Comparison of ENCODE assay signal across 28 cellular contexts in genomic region chr16:5541356-5541755, GRCh38.
"Had no signal": no experiment of that assay in that cellular context is flagged by ENCODE, and none has a peak within 500 bp of the region (broad histone marks: within the 10 kb centered on the region; RNA-seq: fewer than 3 reads in every experiment).

No MANE protein-coding gene starts in this region.

- H3K36me3 Mint-ChIP-seq: mesothelial cell of epicardium; naive B cell; natural killer cell; stimulated activated memory B cell treated with anti-CD40 and anti-IgM and Interleukin-4, amounts not matched to agents 10 μg/mL and 1 μg/mL and 100 μg/mL, for 72 hours had no signal

- H3K4me3 ChIP-seq: heart left ventricle, left lung, lower lobe of right lung, ovary, prostate gland, skin epidermis, stomach, testis, thyroid gland, transverse colon, upper lobe of right lung had no signal

- H3K27ac ChIP-seq: heart left ventricle, left lung, lower lobe of right lung, ovary, prostate gland, skin epidermis, stomach, testis, thyroid gland, transverse colon, upper lobe of right lung had no signal

- H3K4me1 ChIP-seq: heart left ventricle, left lung, lower lobe of right lung, prostate gland, stomach, testis, thyroid gland, transverse colon, upper lobe of right lung had no signal

- H3K27ac Mint-ChIP-seq: mesothelial cell of epicardium; naive B cell; natural killer cell; nephron progenitor cell; stimulated activated memory B cell treated with anti-CD40 and anti-IgM and Interleukin-4, amounts not matched to agents 10 μg/mL and 1 μg/mL and 100 μg/mL, for 72 hours had no signal

- H3K36me3 ChIP-seq: heart left ventricle, left lung, lower lobe of right lung, ovary, prostate gland, stomach, thyroid gland, transverse colon, upper lobe of right lung had no signal

- H3K9me3 ChIP-seq: ovary, prostate gland, testis, thyroid gland, upper lobe of right lung had no signal

- H3K27me3 ChIP-seq: left lung, ovary, stomach, testis, thyroid gland, transverse colon, upper lobe of right lung had no signal

- H3K4me1 Mint-ChIP-seq: mesothelial cell of epicardium; naive B cell; natural killer cell; stimulated activated memory B cell treated with anti-CD40 and anti-IgM and Interleukin-4, amounts not matched to agents 10 μg/mL and 1 μg/mL and 100 μg/mL, for 72 hours had no signal

- DNase-seq: heart left ventricle; hypothalamus; kidney; left colon; left lung; lower lobe of right lung; mammary epithelial cell; mesenchymal stem cell; naive B cell; natural killer cell; nephron progenitor cell; ovary; retina; right cardiac atrium; stimulated activated CD4-positive, alpha-beta T cell treated with anti-CD3 and anti-CD28 coated beads, Interleukin-1b, Interleukin-23, amount 100 ng/mL, for 48 hours; stimulated activated CD4-positive, alpha-beta T cell treated with anti-CD3 and anti-CD28 coated beads, Interleukin-2, amount 100 ng/mL, for 48 hours; stimulated activated CD4-positive, alpha-beta T cell treated with anti-CD3 and anti-CD28 coated beads, Interleukin-4, amount 100 ng/mL, for 4 hours; stimulated activated CD8-positive, alpha-beta memory T cell treated with anti-CD3 and anti-CD28 coated beads, Interleukin-4, amount 100 ng/mL, for 48 hours; stimulated activated naive CD8-positive, alpha-beta T cell treated with anti-CD3 and anti-CD28 coated beads, Interleukin-15, Interleukin-2, amounts not matched to agents 100 U/mL and 50 U/mL, for 24 hours; stomach; testis; thyroid gland; transverse colon; upper lobe of right lung had no signal

- H3K4me3 Mint-ChIP-seq: mesothelial cell of epicardium; naive B cell; natural killer cell; nephron progenitor cell; stimulated activated memory B cell treated with anti-CD40 and anti-IgM and Interleukin-4, amounts not matched to agents 10 μg/mL and 1 μg/mL and 100 μg/mL, for 72 hours had no signal
